Comparison of ENCODE assay signal across 1 cellular context in the genomic region with DNA sequence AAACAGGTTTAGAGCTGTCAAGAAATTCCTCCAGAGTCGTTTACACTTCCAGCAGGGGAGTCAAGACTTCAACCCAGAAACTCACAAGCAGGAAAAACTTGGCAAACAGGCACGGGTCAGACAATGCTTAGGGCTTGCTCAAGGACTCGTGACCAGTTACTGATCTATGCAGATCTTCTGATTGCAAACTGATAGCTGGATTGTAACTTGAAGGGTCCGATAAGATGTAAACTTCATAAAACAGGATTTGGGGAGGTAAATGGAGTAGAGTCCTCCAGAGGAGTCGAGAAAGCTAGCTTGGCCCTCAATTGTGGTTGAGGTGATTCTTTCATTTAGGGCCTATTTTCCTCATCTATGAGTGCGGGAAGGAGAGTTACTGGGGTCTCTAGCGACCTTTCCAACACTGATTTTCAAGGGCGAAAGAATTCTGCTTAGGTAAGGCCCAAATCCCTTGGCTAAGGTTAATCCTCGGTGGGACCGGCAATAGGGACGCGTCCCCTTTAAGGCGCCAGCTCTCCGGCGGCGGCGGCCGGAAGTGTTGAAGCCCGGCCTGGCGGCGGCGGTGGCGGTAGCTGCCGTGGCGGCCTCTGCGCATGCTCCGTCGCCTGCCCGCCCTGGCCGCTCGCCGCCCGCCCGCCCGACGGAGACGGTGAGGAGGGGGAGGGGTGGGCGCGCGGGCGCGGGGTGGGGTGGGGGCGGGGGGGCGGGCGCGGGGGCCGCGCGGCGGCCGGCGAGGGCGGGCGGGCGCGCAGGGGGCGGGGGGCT.
TF ChIP-seq lines count a peak whose summit lies in the region.

A gene with protein sequence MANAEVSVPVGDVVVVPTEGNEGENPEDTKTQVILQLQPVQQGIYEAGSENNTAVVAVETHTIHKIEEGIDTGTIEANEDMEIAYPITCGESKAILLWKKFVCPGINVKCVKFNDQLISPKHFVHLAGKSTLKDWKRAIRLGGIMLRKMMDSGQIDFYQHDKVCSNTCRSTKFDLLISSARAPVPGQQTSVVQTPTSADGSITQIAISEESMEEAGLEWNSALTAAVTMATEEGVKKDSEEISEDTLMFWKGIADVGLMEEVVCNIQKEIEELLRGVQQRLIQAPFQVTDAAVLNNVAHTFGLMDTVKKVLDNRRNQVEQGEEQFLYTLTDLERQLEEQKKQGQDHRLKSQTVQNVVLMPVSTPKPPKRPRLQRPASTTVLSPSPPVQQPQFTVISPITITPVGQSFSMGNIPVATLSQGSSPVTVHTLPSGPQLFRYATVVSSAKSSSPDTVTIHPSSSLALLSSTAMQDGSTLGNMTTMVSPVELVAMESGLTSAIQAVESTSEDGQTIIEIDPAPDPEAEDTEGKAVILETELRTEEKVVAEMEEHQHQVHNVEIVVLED (plus strand): TSS at position 594 of the 765 bp plus-strand sequence. CDS start 14,829 bp downstream, outside the sequence.

TF ChIP-seq in liver, 16 proteins besides CTCF, POLR2A, EP300 and RAD21 (continued from another document):
- TF ChIP-seq, protein P1, sequence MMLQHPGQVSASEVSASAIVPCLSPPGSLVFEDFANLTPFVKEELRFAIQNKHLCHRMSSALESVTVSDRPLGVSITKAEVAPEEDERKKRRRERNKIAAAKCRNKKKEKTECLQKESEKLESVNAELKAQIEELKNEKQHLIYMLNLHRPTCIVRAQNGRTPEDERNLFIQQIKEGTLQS (IDR thresholded peaks at IDR 0.05): no peak
- TF ChIP-seq EGR1 (IDR thresholded peaks at IDR 0.05; ENCODE audit: low read depth in 2 of 2): no peak
- no peak for TF ChIP-seq NR2F2 (IDR thresholded peaks at IDR 0.05)
